ENCODE assay signal across 31 cellular contexts in genomic region chr15:59242649-59243048, GRCh38. TPM values are rescaled to one million over a fixed set of nuclear protein-coding genes. Genes with fewer than 3 reads are reported as not detected.
"Had no signal": no experiment of that assay in that cellular context is flagged by ENCODE, and none has a peak within 500 bp of the region (broad histone marks: within the 10 kb centered on the region; RNA-seq: fewer than 3 reads in every experiment).

No MANE protein-coding gene starts in this region.

- H3K27me3 ChIP-seq: heart right ventricle, pancreas, right atrium auricular region, testis, transverse colon had no signal

- H3K4me3 ChIP-seq: heart right ventricle, left ventricle myocardium inferior, lung, pancreas, psoas muscle, right atrium auricular region, testis, transverse colon had no signal

- DNase-seq: activated CD4-positive, alpha-beta T cell treated with anti-CD3 and anti-CD28 coated beads, Interleukin-2, amount 50 U/mL, for 1 hour; activated CD8-positive, alpha-beta T cell treated with anti-CD3 and anti-CD28 coated beads for 36 hours; activated gamma-delta T cell treated with Interleukin-2 at 50 U/mL for 16 hours; activated naive CD8-positive, alpha-beta T cell treated with anti-CD3 and anti-CD28 coated beads, Interleukin-2, amount 50 U/mL, for 24 hours; activated T-cell treated with anti-CD3 and anti-CD28 coated beads, Interleukin-2, amount 50 U/mL, for 4 hours; amygdala; caudate nucleus; cortex of kidney; foreskin fibroblast; heart right ventricle; left ventricle myocardium inferior; naive B cell; nucleus accumbens; pancreas; psoas muscle; stimulated activated CD4-positive, alpha-beta T cell treated with anti-CD3 and anti-CD28 coated beads, Interleukin-15, amount 100 ng/mL, for 24 hours; stimulated activated CD4-positive, alpha-beta T cell treated with anti-CD3 and anti-CD28 coated beads, Interleukin-2, amount 100 ng/mL, for 24 hours; stimulated activated naive CD8-positive, alpha-beta T cell treated with anti-CD3 and anti-CD28 coated beads, Interleukin-15, Interleukin-2, amounts not matched to agents 100 U/mL and 50 U/mL, for 24 hours; T-helper 2 cell; testis; transverse colon had no signal

- ATAC-seq: activated CD8-positive, alpha-beta T cell treated with anti-CD3 and anti-CD28 coated beads for 36 hours; activated naive CD8-positive, alpha-beta T cell treated with anti-CD3 and anti-CD28 coated beads, Interleukin-2, amount 50 U/mL, for 24 hours; activated T-cell treated with anti-CD3 and anti-CD28 coated beads, Interleukin-2, amount 50 U/mL, for 4 hours; activated T-helper 17 cell treated with anti-CD3 and anti-CD28 coated beads, Interleukin-2, amount 50 U/mL, for 72 hours; esophagus mucosa; heart right ventricle; pancreas; psoas muscle; stimulated activated naive CD8-positive, alpha-beta T cell treated with anti-CD3 and anti-CD28 coated beads, Interleukin-15, Interleukin-2, amounts not matched to agents 100 U/mL and 50 U/mL, for 24 hours; WTC11 had no signal

- H3K4me1 ChIP-seq: psoas muscle, right atrium auricular region, testis had no signal

- H3K36me3 ChIP-seq: left ventricle myocardium inferior, pancreas, right atrium auricular region had no signal

- H3K27ac ChIP-seq: heart right ventricle, left ventricle myocardium inferior, pancreas, psoas muscle, right atrium auricular region, testis, transverse colon had no signal

RNA-seq across cellular contexts. Expression of gene LDHAL6B, which starts 36.0 kb away (rescaled TPM):
- total RNA-seq: activated CD8-positive, alpha-beta T cell treated with anti-CD3 and anti-CD28 coated beads for 36 hours; activated T-cell treated with anti-CD3 and anti-CD28 coated beads, Interleukin-2, amount 50 U/mL, for 4 hours; activated T-helper 17 cell treated with anti-CD3 and anti-CD28 coated beads, Interleukin-2, amount 50 U/mL, for 72 hours; chondrocyte; endothelial cell of umbilical vein; esophagus mucosa; heart right ventricle; left ventricle myocardium inferior; lung; mesothelial cell of epicardium; pancreas; psoas muscle; right atrium auricular region; transverse colon; urinary bladder; WTC11 had no signal
- polyA plus RNA-seq: endothelial cell of umbilical vein, heart right ventricle, neural cell, pancreas, urinary bladder had no signal
